In genomic region chr1:150235852-150236613, GRCh38 we compare ENCODE assay signal across 8 cellular contexts. TPM values are rescaled to one million over a fixed set of nuclear protein-coding genes. Genes with fewer than 3 reads are reported as not detected.
DNase-seq lines count a peak whose midpoint lies in the region; ATAC-seq and TF ChIP-seq lines count a peak whose summit lies in the region.

Gene ANP32E, minus strand, starts transcription at chr1:150236112. Its CDS starts 326 bp downstream, at chr1:150235786.

- peak within 1 kb of the TSS; percentile 90 for H3K4me2 ChIP-seq in smooth muscle cell

- TF ChIP-seq CTCF in WTC11 (IDR thresholded peaks at IDR 0.05) (no peak), cardiac fibroblast (IDR thresholded peaks at IDR 0.05; ENCODE audit: low read depth, low read length) (no peak), smooth muscle cell (IDR thresholded peaks at IDR 0.05; ENCODE audit: borderline replicate concordance, insufficient read depth, poor library complexity, severe bottlenecking) (no peak)

- H4K20me1 ChIP-seq in smooth muscle cell (ENCODE audit: low read depth): peaks cover 13% of the 10 kb centered on the region

- H3F3A ChIP-seq in smooth muscle cell (ENCODE audit: low read depth): peaks cover 7% of the 10 kb centered on the region

- CTCF ChIA-PET in WTC11 (lab: Charles Lee): interaction anchor here (1.6 kb wide), 1 partner anchor 21 kb away, joined by 4 read pairs; the partner anchor contains the start of gene CA14

- peak within 1 kb of the TSS; percentile 84 to 86 for H3K4me3 ChIP-seq in cardiac fibroblast (replicated peaks in 1 of 2; ENCODE audit: low read depth in 2 of 2, low read length in 2 of 2)
- peak within 1 kb of the TSS; percentile 82 for H3K4me3 ChIP-seq in smooth muscle cell

- peak within 1 kb of the TSS; percentile 68 for H3K27ac ChIP-seq in smooth muscle cell (ENCODE audit: low read depth)

- peak within 1 kb of the TSS; percentile 93 for H2AFZ ChIP-seq in smooth muscle cell (ENCODE audit: low read depth)

- peaks cover 3% of the 10 kb centered on the region for H3K36me3 Mint-ChIP-seq in WTC11

- DNase-seq in AG08396 (ENCODE audit: low spot score): peak; percentile 99
- DNase-seq in NCI-H226: peak; percentile 99
- DNase-seq in WTC11 (ENCODE audit: low spot score): peak; percentile 93
- DNase-seq in cardiac fibroblast (ENCODE audit: low read depth in 2 of 2): peak; percentile 100
- peak; percentile 97 for DNase-seq in iPS-NIHi7 (ENCODE audit: extremely low spot score)
- DNase-seq in smooth muscle cell (lab: John Stamatoyannopoulos, UW; ENCODE audit: unreplicated experiment): peak; percentile 65

- ATAC-seq in HG03196 (IDR thresholded peaks at IDR 0.05; ENCODE audit: unreplicated experiment): peak; percentile 88
- ATAC-seq in WTC11: peak; percentile 96

- H3K27me3 Mint-ChIP-seq in WTC11 (ENCODE audit: low read depth): no peaks in the 10 kb centered on the region

- TF ChIP-seq POLR2A in GM18951 (IDR thresholded peaks at IDR 0.05; ENCODE audit: extremely low read depth, insufficient read depth, insufficient read length): peak; percentile 96

- in situ Hi-C loops in GM18951 (cut with MboI; ENCODE audit: low sequenced_read_pairs, unreplicated experiment): no loop called here

- no peaks in the 10 kb centered on the region for H3K9me3 ChIP-seq in smooth muscle cell (replicated peaks; ENCODE audit: low read depth)

- no peak within 1 kb of the TSS for H3K4me3 Mint-ChIP-seq in WTC11

- no peaks in the 10 kb centered on the region for H3K36me3 ChIP-seq in smooth muscle cell (ENCODE audit: low read depth)

- WGBS in smooth muscle cell (ENCODE audit: low lambda C conversion rate): under 1% methylated on average over 32 of the region's 33 CpGs

- H3K79me2 ChIP-seq in smooth muscle cell (ENCODE audit: low read depth): peaks cover 40% of the 10 kb centered on the region

- POLR2A ChIA-PET in WTC11 (lab: Charles Lee): interaction anchor here (0.9 to 1.0 kb wide), 2 partner anchors 21 to 128 kb away, joined by 3 to 4 read pairs; partner anchors contain the start of genes CA14 and RPRD2

- peak within 1 kb of the TSS; percentile 81 for H3K9ac ChIP-seq in smooth muscle cell (ENCODE audit: low read depth)

- no peaks in the 10 kb centered on the region for H3K27me3 ChIP-seq in smooth muscle cell (ENCODE audit: low read depth)

- no peaks in the 10 kb centered on the region for H3K9me3 Mint-ChIP-seq in WTC11

- peaks cover 14% of the 10 kb centered on the region for H3K4me1 ChIP-seq in smooth muscle cell (ENCODE audit: low read depth)

- H3K27ac Mint-ChIP-seq in WTC11: peak within 1 kb of the TSS; percentile 98

- peaks cover 17% of the 10 kb centered on the region for H3K4me1 Mint-ChIP-seq in WTC11

TF ChIP-seq in WTC11, 78 proteins besides CTCF, POLR2A, EP300 and RAD21 (continues in another document):
- TF ChIP-seq SP1 (CRISPR knock-in tag; conservative IDR thresholded peaks at IDR 0.05) (peak; percentile 97), RELA (CRISPR knock-in tag; IDR thresholded peaks at IDR 0.05; ENCODE audit: borderline replicate concordance) (no peak), ELF4 (CRISPR knock-in tag; IDR thresholded peaks at IDR 0.05; ENCODE audit: low read depth) (no peak), USF2 (CRISPR knock-in tag; IDR thresholded peaks at IDR 0.05) (peak; percentile 26; the same call in 1 of the 2 replicates), TCF7 (CRISPR knock-in tag; IDR thresholded peaks at IDR 0.05; ENCODE audit: low read depth) (no peak), TP53 (CRISPR knock-in tag; IDR thresholded peaks at IDR 0.05) (no peak), ZNF512 (CRISPR knock-in tag; IDR thresholded peaks at IDR 0.05; ENCODE audit: borderline replicate concordance) (no peak), KAT7 (CRISPR knock-in tag; IDR thresholded peaks at IDR 0.05; ENCODE audit: borderline replicate concordance) (no peak), ZNF532 (CRISPR knock-in tag; IDR thresholded peaks at IDR 0.05; ENCODE audit: borderline replicate concordance) (no peak), ERG (CRISPR knock-in tag; IDR thresholded peaks at IDR 0.05) (no peak), ATF2 (CRISPR knock-in tag; IDR thresholded peaks at IDR 0.05; ENCODE audit: borderline replicate concordance, low read depth) (no peak)

RNA-seq across cellular contexts. Expression of gene ANP32E, which starts in this region (rescaled TPM):
- 101 to 119 TPM (median 104 TPM) in 3 replicates for total RNA-seq in WTC11 (2021)
- 36.5 and 42.4 TPM in 2 replicates for total RNA-seq in smooth muscle cell
- polyA plus RNA-seq in smooth muscle cell: 25.0 and 34.1 TPM in 2 replicates

Comparison
In these comparisons a context has a peak if more than half of its experiments do, and no peak if none do; other contexts are left out.
1. Peak in every context shown above with its lines: DNase-seq, ATAC-seq, H3K4me3 ChIP-seq and H3K27ac ChIP-seq.